In the genomic region with DNA sequence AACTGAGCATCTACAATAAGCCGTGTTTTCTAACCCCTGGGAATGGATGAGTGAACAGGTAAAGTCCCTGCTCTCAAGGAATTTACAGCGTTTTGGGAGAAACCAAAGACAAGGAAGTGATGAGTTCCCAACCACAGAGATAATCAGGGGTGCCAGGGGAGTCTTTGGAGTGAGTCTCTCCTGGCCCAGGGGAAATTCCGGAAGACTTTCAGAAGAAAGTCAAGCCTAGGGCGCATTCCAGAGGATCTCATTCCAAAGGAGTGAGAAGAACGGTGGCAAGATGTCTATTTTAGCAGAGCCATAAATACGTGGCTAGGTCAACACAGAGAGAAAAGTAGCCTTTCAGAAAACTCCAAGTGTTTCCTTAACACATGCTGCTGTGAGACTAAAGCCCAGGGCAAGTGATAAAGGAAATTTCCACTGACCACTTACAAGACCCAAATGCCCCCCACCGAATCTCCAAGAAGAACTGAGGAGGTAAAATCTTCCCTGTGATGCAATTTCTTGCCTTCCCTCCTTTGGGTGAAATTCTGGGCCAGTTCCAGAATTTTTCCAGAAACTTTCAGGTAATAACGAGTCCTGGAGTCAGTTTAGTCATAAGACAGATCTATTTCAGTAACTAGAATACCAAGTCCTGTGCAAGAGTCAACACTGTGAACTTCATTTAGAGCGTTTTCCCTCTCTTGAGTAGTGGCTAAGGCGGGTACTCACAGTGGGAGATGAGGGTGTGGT, we compare ENCODE assay signal across 28 cellular contexts.
DNase-seq lines count a peak whose midpoint lies in the region; ATAC-seq and TF ChIP-seq lines count a peak whose summit lies in the region.
"Had no signal": no experiment of that assay in that cellular context is flagged by ENCODE, and none has a peak within 500 bp of the region (broad histone marks: within the 10 kb centered on the region; RNA-seq: fewer than 3 reads in every experiment).

No MANE protein-coding gene starts in this region.

- no peaks in the 10 kb centered on the region for H3K36me3 Mint-ChIP-seq in activated T-cell treated with anti-CD3 and anti-CD28 coated beads, Interleukin-2, amount 50 U/mL, for 72 hours (ENCODE audit: insufficient read depth in 2 of 2)
- H3K36me3 Mint-ChIP-seq: CD4-positive, CD25-positive, alpha-beta regulatory T cell; naive thymus-derived CD8-positive, alpha-beta T cell had no signal

- peaks cover 5% of the 10 kb centered on the region for H3K9me3 ChIP-seq in mammary epithelial cell (replicated peaks; ENCODE audit: insufficient read depth, low read length)
- H3K9me3 ChIP-seq in breast epithelium: no peaks in the 10 kb centered on the region
- H3K9me3 ChIP-seq: testis, uterus had no signal

- H3K9ac ChIP-seq in mammary epithelial cell (ENCODE audit: insufficient read depth, low read length): no peak overlapping the region

- 9% methylated on average over 9 of the region's 10 CpGs for WGBS in mammary epithelial cell (ENCODE audit: low coverage, missing lambda C conversion rate)

- H3K27ac ChIP-seq in mammary epithelial cell (ENCODE audit: insufficient read depth, low read depth, low read length): no peak overlapping the region
- H3K27ac ChIP-seq in breast epithelium: no peak overlapping the region
- H3K27ac ChIP-seq: 22Rv1, epithelial cell of prostate, testis, uterus, WERI-Rb-1 had no signal

- DNase-seq in mammary epithelial cell (peak; percentile 37), breast epithelium (ENCODE audit: low spot score in 2 of 2) (no peak), T1000 (lab: John Stamatoyannopoulos, UW) (peak; percentile 58), islet precursor cell (peak; percentile 94), NOMO-1 treated with DMSO at 0.1 percent for 48 hours (lab: John Stamatoyannopoulos, UW; ENCODE audit: unreplicated experiment) (no peak), iPS-NIHi7 (ENCODE audit: extremely low spot score) (no peak), DMS79 treated with DMSO at 0.1 percent for 48 hours (lab: John Stamatoyannopoulos, UW) (no peak)
- DNase-seq in activated T-cell treated with anti-CD3 and anti-CD28 coated beads, Interleukin-2, amount 50 U/mL, for 72 hours: no peak
- DNase-seq: activated CD4-positive, alpha-beta T cell treated with anti-CD3 and anti-CD28 coated beads for 48 hours; activated naive CD8-positive, alpha-beta T cell treated with anti-CD3 and anti-CD28 coated beads, Interleukin-2, amount 50 U/mL, for 24 hours; activated T-cell treated with anti-CD3 and anti-CD28 coated beads, Interleukin-2, amount 50 U/mL, for 4 hours; CD4-positive, CD25-positive, alpha-beta regulatory T cell; H7; left ventricle myocardium superior; naive thymus-derived CD8-positive, alpha-beta T cell; NCI-H1417 treated with DMSO at 0.1 percent for 48 hours; NCI-H2107; NCI-H446; OCI-M1; Right ventricle myocardium superior; stimulated activated naive CD4-positive, alpha-beta T cell treated with Interleukin-2 at 50 U/mL for 16 hours; testis; uterus; WERI-Rb-1 had no signal

- no peaks in the 10 kb centered on the region for H3K9me3 Mint-ChIP-seq in activated T-cell treated with anti-CD3 and anti-CD28 coated beads, Interleukin-2, amount 50 U/mL, for 72 hours
- H3K9me3 Mint-ChIP-seq: activated naive CD8-positive, alpha-beta T cell treated with anti-CD3 and anti-CD28 coated beads, Interleukin-2, amount 50 U/mL, for 24 hours; activated T-cell treated with anti-CD3 and anti-CD28 coated beads, Interleukin-2, amount 50 U/mL, for 4 hours had no signal

- H3K4me3 ChIP-seq in mammary epithelial cell (replicated peaks in 1 of 3; ENCODE audit: insufficient read depth in 1 of 3, low read depth in 2 of 3, low read length in 3 of 3) (no peak overlapping the region), breast epithelium (no peak overlapping the region)
- H3K4me3 ChIP-seq: K562, testis, uterus had no signal

- TF ChIP-seq POLR2A in breast epithelium (IDR thresholded peaks at IDR 0.05): no peak

- no peaks in the 10 kb centered on the region for H3K4me1 Mint-ChIP-seq in activated T-cell treated with anti-CD3 and anti-CD28 coated beads, Interleukin-2, amount 50 U/mL, for 72 hours (ENCODE audit: low read depth)
- H3K4me1 Mint-ChIP-seq: activated naive CD8-positive, alpha-beta T cell treated with anti-CD3 and anti-CD28 coated beads, Interleukin-2, amount 50 U/mL, for 24 hours; CD4-positive, CD25-positive, alpha-beta regulatory T cell; naive thymus-derived CD8-positive, alpha-beta T cell had no signal

- H2AFZ ChIP-seq in mammary epithelial cell (ENCODE audit: low read depth, low read length): no peak overlapping the region

- dilution Hi-C loops in mammary epithelial cell (cut with HindIII; ENCODE audit: low sequenced_read_pairs): no loop called here

- no peak overlapping the region for H3K4me2 ChIP-seq in mammary epithelial cell (ENCODE audit: insufficient read depth, low read depth, low read length)

- H3K27me3 ChIP-seq in mammary epithelial cell (ENCODE audit: insufficient read depth, low read length) (no peaks in the 10 kb centered on the region), breast epithelium (no peaks in the 10 kb centered on the region)
- H3K27me3 ChIP-seq: testis, uterus had no signal

- H3K36me3 ChIP-seq in mammary epithelial cell (ENCODE audit: insufficient read depth, low read length) (no peaks in the 10 kb centered on the region), breast epithelium (no peaks in the 10 kb centered on the region)
- H3K36me3 ChIP-seq: uterus, WERI-Rb-1 had no signal

- H3K4me1 ChIP-seq in mammary epithelial cell (ENCODE audit: insufficient read depth, low read length) (no peaks in the 10 kb centered on the region), breast epithelium (no peaks in the 10 kb centered on the region)
- H3K4me1 ChIP-seq: testis, uterus had no signal

- H4K20me1 ChIP-seq in mammary epithelial cell (ENCODE audit: insufficient read depth, low read length): no peaks in the 10 kb centered on the region

- intact Hi-C loops in mammary epithelial cell (cut with micrococcal nuclease) (no loop called here), breast epithelium (cut with DNase I; ENCODE audit: low total_unique reads) (no loop called here)

- H3K79me2 ChIP-seq in mammary epithelial cell (ENCODE audit: insufficient read depth, low read length): no peaks in the 10 kb centered on the region

- in situ Hi-C loops in mammary epithelial cell (cut with MboI; ENCODE audit: low sequenced_read_pairs in 2 of 2): no loop called here

- H3K27me3 Mint-ChIP-seq in activated T-cell treated with anti-CD3 and anti-CD28 coated beads, Interleukin-2, amount 50 U/mL, for 72 hours (ENCODE audit: low read depth): no peaks in the 10 kb centered on the region
- H3K27me3 Mint-ChIP-seq: activated naive CD8-positive, alpha-beta T cell treated with anti-CD3 and anti-CD28 coated beads, Interleukin-2, amount 50 U/mL, for 24 hours; CD4-positive, CD25-positive, alpha-beta regulatory T cell had no signal

- no TSS peak for BruUV-seq in mammary epithelial cell (replicated peaks; lab: Mats Ljungman, UMichigan)

- H3K4me3 Mint-ChIP-seq in activated T-cell treated with anti-CD3 and anti-CD28 coated beads, Interleukin-2, amount 50 U/mL, for 72 hours: no peak overlapping the region
- H3K4me3 Mint-ChIP-seq: activated naive CD8-positive, alpha-beta T cell treated with anti-CD3 and anti-CD28 coated beads, Interleukin-2, amount 50 U/mL, for 24 hours; activated T-cell treated with anti-CD3 and anti-CD28 coated beads, Interleukin-2, amount 50 U/mL, for 4 hours; CD4-positive, CD25-positive, alpha-beta regulatory T cell; naive thymus-derived CD8-positive, alpha-beta T cell; T-helper 2 cell treated with Interferon-gamma antibody and Interleukin-4, amounts not matched to agents 5 μg/mL and 100 μg/mL, for 36 hours had no signal

- no peak for TF ChIP-seq CTCF in mammary epithelial cell (conservative IDR thresholded peaks at IDR 0.05 in 1 of 2, IDR thresholded peaks at IDR 0.05 in 1 of 2; ENCODE audit: extremely low read depth in 1 of 2, insufficient read depth in 1 of 2, low read depth in 1 of 2, low read length in 2 of 2)
- TF ChIP-seq CTCF in breast epithelium (IDR thresholded peaks at IDR 0.05): no peak

- CTCF ChIA-PET in mammary epithelial cell (lab: Charles Lee; ENCODE audit: low non-redundant PET): no interaction called here

- ATAC-seq in activated T-cell treated with anti-CD3 and anti-CD28 coated beads, Interleukin-2, amount 50 U/mL, for 72 hours (replicated peaks in 1 of 2): no peak
- ATAC-seq: activated naive CD8-positive, alpha-beta T cell treated with anti-CD3 and anti-CD28 coated beads, Interleukin-2, amount 50 U/mL, for 24 hours; activated T-cell treated with anti-CD3 and anti-CD28 coated beads, Interleukin-2, amount 50 U/mL, for 4 hours; K562; left ventricle myocardium superior; naive thymus-derived CD8-positive, alpha-beta T cell had no signal

- no peak overlapping the region for H3K27ac Mint-ChIP-seq in activated T-cell treated with anti-CD3 and anti-CD28 coated beads, Interleukin-2, amount 50 U/mL, for 72 hours
- H3K27ac Mint-ChIP-seq: activated naive CD8-positive, alpha-beta T cell treated with anti-CD3 and anti-CD28 coated beads, Interleukin-2, amount 50 U/mL, for 24 hours; CD4-positive, CD25-positive, alpha-beta regulatory T cell; naive thymus-derived CD8-positive, alpha-beta T cell; T-helper 2 cell treated with Interferon-gamma antibody and Interleukin-4, amounts not matched to agents 5 μg/mL and 100 μg/mL, for 36 hours had no signal

Comparison
In these comparisons a context has a peak if more than half of its experiments do, and no peak if none do; other contexts are left out.
1. DNase-seq: peak in mammary epithelial cell (single experiment), T1000 (single experiment) and islet precursor cell (single experiment); none in breast epithelium (0 of 2), NOMO-1 treated with DMSO at 0.1 percent for 48 hours (single experiment), iPS-NIHi7 (single experiment), activated T-cell treated with anti-CD3 and anti-CD28 coated beads, Interleukin-2, amount 50 U/mL, for 72 hours (0 of 2) and DMS79 treated with DMSO at 0.1 percent for 48 hours (single experiment).